Comparison of ENCODE assay signal across 8 cellular contexts in genomic region chr4:181569553-181569952, GRCh38.
DNase-seq lines count a peak whose midpoint lies in the region; ATAC-seq and TF ChIP-seq lines count a peak whose summit lies in the region.

No MANE protein-coding gene starts in this region.

- no peak overlapping the region for H3K27ac ChIP-seq in neural cell (ENCODE audit: low read length)

- no peaks in the 10 kb centered on the region for H3K9me3 Mint-ChIP-seq in chondrocyte (ENCODE audit: low read depth)

- peak; percentile 77 for TF ChIP-seq RAD21 in neural cell (conservative IDR thresholded peaks at IDR 0.05)

- DNase-seq in DMS114 treated with DMSO at 0.1 percent for 48 hours (lab: John Stamatoyannopoulos, UW; ENCODE audit: unreplicated experiment) (peak; percentile 18), NCI-H1048 (lab: John Stamatoyannopoulos, UW) (peak; percentile 7), chondrocyte (ENCODE audit: low spot score) (no peak), SHP77 treated with DMSO at 0.1 percent for 48 hours (lab: John Stamatoyannopoulos, UW) (no peak)
- DNase-seq in activated effector memory CD4-positive, alpha-beta T cell treated with Interleukin-2 at 50 U/mL for 16 hours: no peak

- H3K9ac ChIP-seq in neural cell (ENCODE audit: low read length): no peak overlapping the region

- no peak overlapping the region for H3K4me2 ChIP-seq in neural cell (ENCODE audit: low read length)

- H3K9me2 ChIP-seq in neural cell (ENCODE audit: insufficient read depth, low read length): no peaks in the 10 kb centered on the region

- TF ChIP-seq CTCF in chondrocyte (IDR thresholded peaks at IDR 0.05) (peak; percentile 87), neural cell (IDR thresholded peaks at IDR 0.05; ENCODE audit: poor library complexity, severe bottlenecking) (peak; percentile 77)

- H3F3A ChIP-seq in neural cell (ENCODE audit: insufficient read depth, low read length, poor library complexity, severe bottlenecking): no peaks in the 10 kb centered on the region

- ATAC-seq in GM21526 (IDR thresholded peaks at IDR 0.05; ENCODE audit: low FRiP score, unreplicated experiment) (peak; percentile 91), GM21619 (IDR thresholded peaks at IDR 0.05; ENCODE audit: unreplicated experiment) (no peak)

- no peaks in the 10 kb centered on the region for H3K79me2 ChIP-seq in neural cell (replicated peaks; ENCODE audit: insufficient read depth, low read length)

- no peaks in the 10 kb centered on the region for H3K9me3 ChIP-seq in neural cell (ENCODE audit: low read length)

- H3K4me1 Mint-ChIP-seq in chondrocyte (ENCODE audit: low read depth): peaks cover 12% of the 10 kb centered on the region

- H3K36me3 ChIP-seq in neural cell (ENCODE audit: insufficient read depth, low read length): no peaks in the 10 kb centered on the region

- H4K20me1 ChIP-seq in neural cell (ENCODE audit: insufficient read depth): no peaks in the 10 kb centered on the region

- no peak overlapping the region for H3K4me3 ChIP-seq in neural cell (ENCODE audit: low read length)

- no peak for TF ChIP-seq EP300 in neural cell (conservative IDR thresholded peaks at IDR 0.05; ENCODE audit: poor library complexity, severe bottlenecking)

- no peak overlapping the region for H2AFZ ChIP-seq in neural cell (ENCODE audit: low read depth, low read length)

- H3K36me3 Mint-ChIP-seq in chondrocyte (ENCODE audit: low read depth): no peaks in the 10 kb centered on the region

- H3K27me3 ChIP-seq in neural cell (ENCODE audit: insufficient read depth, low read depth, low read length): no peaks in the 10 kb centered on the region

- no peaks in the 10 kb centered on the region for H3K27me3 Mint-ChIP-seq in chondrocyte (ENCODE audit: low read depth)

- no peak overlapping the region for H3K27ac Mint-ChIP-seq in chondrocyte (ENCODE audit: unreplicated experiment)

- no peak overlapping the region for H3K4me3 Mint-ChIP-seq in chondrocyte (ENCODE audit: unreplicated experiment)

TF ChIP-seq in neural cell, 6 proteins besides CTCF, POLR2A, EP300 and RAD21:
- TF ChIP-seq POLR2AphosphoS5 (IDR thresholded peaks at IDR 0.05) (no peak), SMC3 (conservative IDR thresholded peaks at IDR 0.05; ENCODE audit: poor library complexity) (peak; percentile 78), REST (IDR thresholded peaks at IDR 0.05; ENCODE audit: borderline replicate concordance) (no peak)

Comparison
In these comparisons a context has a peak if more than half of its experiments do, and no peak if none do; other contexts are left out.
1. DNase-seq: peak in DMS114 treated with DMSO at 0.1 percent for 48 hours (single experiment) and NCI-H1048 (single experiment); none in chondrocyte (single experiment), SHP77 treated with DMSO at 0.1 percent for 48 hours (single experiment) and activated effector memory CD4-positive, alpha-beta T cell treated with Interleukin-2 at 50 U/mL for 16 hours (single experiment).